Comparison of ENCODE assay signal across 1 cellular context in genomic region chr1:21903638-21904474, GRCh38.
A peak's percentile ranks its signal among the peaks of the same experiment; 100 is the strongest.
TF ChIP-seq lines count a peak whose summit lies in the region.

No MANE protein-coding gene starts in this region.

TF ChIP-seq in K562, 482 proteins besides CTCF, POLR2A, EP300 and RAD21 (continues in another document):
- TF ChIP-seq EZH2 (IDR thresholded peaks at IDR 0.05; ENCODE audit: borderline replicate concordance, low read depth, low read length) (no peak), MTA1 (IDR thresholded peaks at IDR 0.05; ENCODE audit: borderline replicate concordance) (no peak), FOS (IDR thresholded peaks at IDR 0.05; ENCODE audit: extremely low read depth, insufficient read length) (no peak), ZNF592 (IDR thresholded peaks at IDR 0.05) (peak; percentile 59), PATZ1 (CRISPR knock-in tag; IDR thresholded peaks at IDR 0.05; ENCODE audit: borderline replicate concordance) (no peak), ZNF316 (IDR thresholded peaks at IDR 0.05) (peak; percentile 87), E2F6 (IDR thresholded peaks at IDR 0.05; ENCODE audit: borderline replicate concordance in 1 of 2, extremely low read depth in 1 of 2, insufficient read depth in 1 of 2, insufficient read length in 1 of 2, low read depth in 1 of 2, low read length in 1 of 2, poor library complexity in 1 of 2, severe bottlenecking in 1 of 2) (peak in 1 of 2 experiments; percentile 27), NR4A1 (CRISPR knock-in tag; IDR thresholded peaks at IDR 0.05) (no peak), NR4A1 (tag; IDR thresholded peaks at IDR 0.05) (peak; percentile 45; the same call in 1 of the 2 replicates), LCOR (CRISPR knock-in tag; IDR thresholded peaks at IDR 0.05) (no peak), MCM3 (IDR thresholded peaks at IDR 0.05) (no peak), TEAD2 (tag; IDR thresholded peaks at IDR 0.05) (no peak), SUPT5H (IDR thresholded peaks at IDR 0.05) (no peak), CAMTA2 (CRISPR knock-in tag; conservative IDR thresholded peaks at IDR 0.05) (0 out of 2 replicates have a peak, but pooled peaks have one; percentile 42), MBD2 (IDR thresholded peaks at IDR 0.05; ENCODE audit: borderline replicate concordance, low read depth) (0 out of 2 replicates have a peak, but pooled peaks have one; percentile 12), ZNF280B (CRISPR knock-in tag; IDR thresholded peaks at IDR 0.05) (no peak), ZKSCAN1 (IDR thresholded peaks at IDR 0.05; ENCODE audit: low read depth, low read length) (peak; percentile 95), TSHZ1 (CRISPR knock-in tag; IDR thresholded peaks at IDR 0.05) (0 out of 2 replicates have a peak, but pooled peaks have one; percentile 3), HDGF (IDR thresholded peaks at IDR 0.05) (peak; percentile 14; the same call in 1 of the 2 replicates), ZBTB8A (IDR thresholded peaks at IDR 0.05; ENCODE audit: partially characterized antibody) (no peak), ZNF830 (CRISPR knock-in tag; IDR thresholded peaks at IDR 0.05) (no peak), SIN3B (IDR thresholded peaks at IDR 0.05; ENCODE audit: low read depth) (no peak), THAP12 (CRISPR knock-in tag; IDR thresholded peaks at IDR 0.05) (0 out of 2 replicates have a peak, but pooled peaks have one; percentile 37), POLR2G (IDR thresholded peaks at IDR 0.05; ENCODE audit: low read depth, low read length) (peak; percentile 46; the same call in 1 of the 2 replicates), DACH1 (IDR thresholded peaks at IDR 0.05; ENCODE audit: partially characterized antibody) (no peak), C11orf30 (IDR thresholded peaks at IDR 0.05; ENCODE audit: low read depth) (peak; percentile 81), MGA (IDR thresholded peaks at IDR 0.05) (0 out of 2 replicates have a peak, but pooled peaks have one; percentile 19), NFRKB (IDR thresholded peaks at IDR 0.05; ENCODE audit: low read depth) (peak; percentile 45; the same call in 1 of the 2 replicates)
